9 cellular contexts compared by ENCODE assay signal in genomic region chr9:131658753-131659129, GRCh38.
DNase-seq lines count a peak whose midpoint lies in the region; ATAC-seq, FAIRE-seq and TF ChIP-seq lines count a peak whose summit lies in the region.
"Had no signal": no experiment of that assay in that cellular context is flagged by ENCODE, and none has a peak within 500 bp of the region (broad histone marks: within the 10 kb centered on the region; RNA-seq: fewer than 3 reads in every experiment).

No MANE protein-coding gene starts in this region.

- H3K9ac ChIP-seq in astrocyte (ENCODE audit: low read length), result peak overlapping the region; percentile 28

- ATAC-seq in natural killer cell treated with Interleukin-12 subunit alpha and Interleukin-12 subunit beta and Interleukin-15 and Interleukin-18, amount 100 ng/mL, for 72 hours, result no peak
- no peak for ATAC-seq in GM21528 (IDR thresholded peaks at IDR 0.05; ENCODE audit: low FRiP score, unreplicated experiment)
- ATAC-seq in HG03139 (IDR thresholded peaks at IDR 0.05; ENCODE audit: unreplicated experiment), result no peak

- FAIRE-seq in astrocyte (lab: Jason Lieb, UNC), result no peak

- H3K36me3 Mint-ChIP-seq in CD14-positive monocyte (peaks cover 22 to 45% of the 10 kb centered on the region in 2 donors), HFFc6 (ENCODE audit: low read depth) (peaks cover 10% of the 10 kb centered on the region), astrocyte (ENCODE audit: low read depth, unreplicated experiment) (peaks cover 3% of the 10 kb centered on the region)
- no peaks in the 10 kb centered on the region for H3K36me3 Mint-ChIP-seq in natural killer cell treated with Interleukin-12 subunit alpha and Interleukin-12 subunit beta and Interleukin-15 and Interleukin-18, amount 100 ng/mL, for 72 hours

- peaks cover 65% of the 10 kb centered on the region for H3K4me1 Mint-ChIP-seq in CD14-positive monocyte
- H3K4me1 Mint-ChIP-seq in HFFc6 (ENCODE audit: low read depth), result peaks cover 40% of the 10 kb centered on the region
- H3K4me1 Mint-ChIP-seq in astrocyte (ENCODE audit: low read depth, unreplicated experiment), result peaks cover 50% of the 10 kb centered on the region
- peaks cover 64% of the 10 kb centered on the region in 2 donors for H3K4me1 Mint-ChIP-seq in natural killer cell treated with Interleukin-12 subunit alpha and Interleukin-12 subunit beta and Interleukin-15 and Interleukin-18, amount 100 ng/mL, for 72 hours (ENCODE audit: low read depth in 2 of 2)

- H3K36me3 ChIP-seq in astrocyte (ENCODE audit: insufficient read depth, low read length) (no peaks in the 10 kb centered on the region), MG63 (no peaks in the 10 kb centered on the region)

- H3K9me3 Mint-ChIP-seq in CD14-positive monocyte (no peaks in the 10 kb centered on the region), HFFc6 (no peaks in the 10 kb centered on the region), astrocyte (ENCODE audit: unreplicated experiment) (no peaks in the 10 kb centered on the region)
- H3K9me3 Mint-ChIP-seq in natural killer cell treated with Interleukin-12 subunit alpha and Interleukin-12 subunit beta and Interleukin-15 and Interleukin-18, amount 100 ng/mL, for 72 hours, result no peaks in the 10 kb centered on the region

- H4K20me1 ChIP-seq in astrocyte (ENCODE audit: insufficient read depth, low read length), result peaks cover 29% of the 10 kb centered on the region

- intact Hi-C loops in CD14-positive monocyte (cut with micrococcal nuclease), result loop anchor here (5.0 to 10.0 kb wide), 3 partner anchors 36 to 76 kb away; no protein-coding TSS in a partner anchor

- H2AFZ ChIP-seq in astrocyte (ENCODE audit: low read depth, low read length), result no peak overlapping the region

- peak overlapping the region; percentile 78 for H3K4me2 ChIP-seq in astrocyte (ENCODE audit: low read length)

- peak overlapping the region; percentile 52 to 53 for H3K4me3 Mint-ChIP-seq in CD14-positive monocyte
- peak overlapping the region; percentile 78 for H3K4me3 Mint-ChIP-seq in HFFc6
- H3K4me3 Mint-ChIP-seq in astrocyte (ENCODE audit: unreplicated experiment), result peak overlapping the region; percentile 60
- peak overlapping the region; percentile 58 for H3K4me3 Mint-ChIP-seq in natural killer cell treated with Interleukin-12 subunit alpha and Interleukin-12 subunit beta and Interleukin-15 and Interleukin-18, amount 100 ng/mL, for 72 hours

- H3K27me3 ChIP-seq in astrocyte (ENCODE audit: insufficient read depth, low read length), result no peaks in the 10 kb centered on the region
- no peaks in the 10 kb centered on the region for H3K27me3 ChIP-seq in MG63

- TF ChIP-seq CTCF in CD14-positive monocyte (IDR thresholded peaks at IDR 0.05) (no peak), HFFc6 (IDR thresholded peaks at IDR 0.05) (no peak), astrocyte (IDR thresholded peaks at IDR 0.05; ENCODE audit: insufficient read depth, low read depth, low read length) (no peak)

- no peak overlapping the region for H3K4me3 ChIP-seq in astrocyte (ENCODE audit: insufficient read depth, low read depth, low read length)
- H3K4me3 ChIP-seq in MG63, result no peak overlapping the region

- H3K9me3 ChIP-seq in astrocyte (ENCODE audit: insufficient read depth, low read depth, low read length) (no peaks in the 10 kb centered on the region), MG63 (no peaks in the 10 kb centered on the region)

- H3K27ac ChIP-seq in astrocyte (ENCODE audit: low read depth, low read length), result peak overlapping the region; percentile 57

- H3K27me3 Mint-ChIP-seq in CD14-positive monocyte (ENCODE audit: low read depth in 3 of 3) (peaks cover 0 to 2% (median 1%) of the 10 kb centered on the region in 3 donors), HFFc6 (ENCODE audit: insufficient read depth) (no peaks in the 10 kb centered on the region), astrocyte (ENCODE audit: low read depth, unreplicated experiment) (no peaks in the 10 kb centered on the region)
- no peaks in the 10 kb centered on the region for H3K27me3 Mint-ChIP-seq in natural killer cell treated with Interleukin-12 subunit alpha and Interleukin-12 subunit beta and Interleukin-15 and Interleukin-18, amount 100 ng/mL, for 72 hours

- DNase-seq in CD14-positive monocyte (ENCODE audit: low spot score) (no peak), HFFc6 (no peak), astrocyte (ENCODE audit: low read depth) (no peak), MG63 (no peak), amygdala (lab: John Stamatoyannopoulos, UW) (no peak)
- no peak for DNase-seq in natural killer cell treated with Interleukin-12 subunit alpha and Interleukin-12 subunit beta and Interleukin-15 and Interleukin-18, amount 100 ng/mL, for 72 hours (ENCODE audit: low spot score)
- DNase-seq: cerebellar nuclear complex had no signal

- H3K79me2 ChIP-seq in astrocyte (ENCODE audit: insufficient read depth, low read length), result peaks cover 29% of the 10 kb centered on the region

- peaks cover 30% of the 10 kb centered on the region for H3K4me1 ChIP-seq in astrocyte (ENCODE audit: insufficient read depth, low read length)

- H3K27ac Mint-ChIP-seq in CD14-positive monocyte, result peak overlapping the region; percentile 51 to 99 (median 98)
- peak overlapping the region; percentile 94 for H3K27ac Mint-ChIP-seq in HFFc6
- H3K27ac Mint-ChIP-seq in astrocyte (ENCODE audit: unreplicated experiment), result peak overlapping the region; percentile 97
- H3K27ac Mint-ChIP-seq in natural killer cell treated with Interleukin-12 subunit alpha and Interleukin-12 subunit beta and Interleukin-15 and Interleukin-18, amount 100 ng/mL, for 72 hours, result peak overlapping the region; percentile 75 to 87
